ENCODE assay signal across 1 cellular context in genomic region chr19:55471266-55471665, GRCh38.
TF ChIP-seq lines count a peak whose summit lies in the region.

No MANE protein-coding gene starts in this region.

TF ChIP-seq in IMR-90, 13 proteins besides CTCF, POLR2A, EP300 and RAD21:
- TF ChIP-seq RFX5 (IDR thresholded peaks at IDR 0.05; ENCODE audit: low read depth, low read length) (no peak), FOS (IDR thresholded peaks at IDR 0.05; ENCODE audit: low read depth, low read length) (no peak), SMC3 (IDR thresholded peaks at IDR 0.05; ENCODE audit: low read depth, low read length) (no peak), RCOR1 (IDR thresholded peaks at IDR 0.05; ENCODE audit: insufficient replicate concordance, low read length) (no peak), ELK1 (IDR thresholded peaks at IDR 0.05; ENCODE audit: borderline replicate concordance, low read depth, low read length) (no peak), MAZ (IDR thresholded peaks at IDR 0.05; ENCODE audit: borderline replicate concordance, low read depth, low read length) (no peak), CHD1 (IDR thresholded peaks at IDR 0.05; ENCODE audit: low read depth, low read length) (no peak), MXI1 (IDR thresholded peaks at IDR 0.05; ENCODE audit: borderline replicate concordance, low read depth, low read length) (no peak), CEBPB (IDR thresholded peaks at IDR 0.05; ENCODE audit: low read depth, low read length) (no peak), BHLHE40 (IDR thresholded peaks at IDR 0.05; ENCODE audit: low read depth, low read length) (no peak), USF2 (IDR thresholded peaks at IDR 0.05; ENCODE audit: low read depth, low read length) (no peak), NFE2L2 (IDR thresholded peaks at IDR 0.05; ENCODE audit: low read depth, low read length) (no peak), MAFK (IDR thresholded peaks at IDR 0.05; ENCODE audit: low read depth, low read length) (no peak)
